In genomic region chr19:40286235-40286530, GRCh38 we compare ENCODE assay signal across 11 cellular contexts. TPM values are rescaled to one million over a fixed set of nuclear protein-coding genes. Genes with fewer than 3 reads are reported as not detected.
DNase-seq lines count a peak whose midpoint lies in the region; ATAC-seq, FAIRE-seq and TF ChIP-seq lines count a peak whose summit lies in the region.
"Had no signal": no experiment of that assay in that cellular context is flagged by ENCODE, and none has a peak within 500 bp of the region (broad histone marks: within the 10 kb centered on the region; RNA-seq: fewer than 3 reads in every experiment).

No MANE protein-coding gene starts in this region.

- peak overlapping the region; percentile 97 for H3K27ac Mint-ChIP-seq in T-helper 17 cell
- peak overlapping the region; percentile 97 for H3K27ac Mint-ChIP-seq in glutamatergic neuron (ENCODE audit: unreplicated experiment)
- peak overlapping the region; percentile 98 for H3K27ac Mint-ChIP-seq in stimulated activated effector memory CD8-positive, alpha-beta T cell treated with anti-CD3 and anti-CD28 coated beads, Interleukin-12 subunit alpha, Interleukin-12 subunit beta, amount 100 ng/mL, for 72 hours

- ATAC-seq in T-helper 17 cell (no peak), GM21529 (IDR thresholded peaks at IDR 0.05; ENCODE audit: unreplicated experiment) (no peak)
- no peak for ATAC-seq in stimulated activated effector memory CD8-positive, alpha-beta T cell treated with anti-CD3 and anti-CD28 coated beads, Interleukin-12 subunit alpha, Interleukin-12 subunit beta, amount 100 ng/mL, for 72 hours

- no peaks in the 10 kb centered on the region for H3K27me3 Mint-ChIP-seq in T-helper 17 cell
- H3K27me3 Mint-ChIP-seq in glutamatergic neuron (ENCODE audit: unreplicated experiment) = peaks cover 14% of the 10 kb centered on the region

- H3K9me3 ChIP-seq in T-helper 17 cell (ENCODE audit: control insufficient read depth, low read length, poor library complexity, severe bottlenecking) = no peaks in the 10 kb centered on the region

- H3K4me3 Mint-ChIP-seq in T-helper 17 cell (peak overlapping the region; percentile 78), glutamatergic neuron (ENCODE audit: unreplicated experiment) (peak overlapping the region; percentile 89)
- H3K4me3 Mint-ChIP-seq in stimulated activated effector memory CD8-positive, alpha-beta T cell treated with anti-CD3 and anti-CD28 coated beads, Interleukin-12 subunit alpha, Interleukin-12 subunit beta, amount 100 ng/mL, for 72 hours = peak overlapping the region; percentile 82

- H3K36me3 Mint-ChIP-seq in T-helper 17 cell (ENCODE audit: low read depth) (peaks cover 2% of the 10 kb centered on the region), glutamatergic neuron (ENCODE audit: unreplicated experiment) (no peaks in the 10 kb centered on the region)
- peaks cover 19% of the 10 kb centered on the region for H3K36me3 Mint-ChIP-seq in stimulated activated effector memory CD8-positive, alpha-beta T cell treated with anti-CD3 and anti-CD28 coated beads, Interleukin-12 subunit alpha, Interleukin-12 subunit beta, amount 100 ng/mL, for 72 hours

- H3K9me3 Mint-ChIP-seq in glutamatergic neuron (ENCODE audit: unreplicated experiment) = peaks cover 15% of the 10 kb centered on the region
- H3K9me3 Mint-ChIP-seq in stimulated activated effector memory CD8-positive, alpha-beta T cell treated with anti-CD3 and anti-CD28 coated beads, Interleukin-12 subunit alpha, Interleukin-12 subunit beta, amount 100 ng/mL, for 72 hours = no peaks in the 10 kb centered on the region

- DNase-seq in NCI-H82 (lab: John Stamatoyannopoulos, UW) = peak; percentile 64
- no peak for DNase-seq in NCI-H82 treated with DMSO at 0.1 percent for 48 hours (lab: John Stamatoyannopoulos, UW; ENCODE audit: unreplicated experiment)
- no peak for DNase-seq in T-helper 17 cell
- no peak for DNase-seq in glutamatergic neuron
- DNase-seq in stimulated activated effector memory CD8-positive, alpha-beta T cell treated with anti-CD3 and anti-CD28 coated beads, Interleukin-12 subunit alpha, Interleukin-12 subunit beta, amount 100 ng/mL, for 72 hours (ENCODE audit: low spot score in 2 of 2) = no peak
- no peak for DNase-seq in RCC 7860 (ENCODE audit: low spot score)
- DNase-seq in germinal center (ENCODE audit: low spot score) = no peak
- DNase-seq: 8988T had no signal

- TF ChIP-seq CTCF in glutamatergic neuron (IDR thresholded peaks at IDR 0.05; ENCODE audit: partially characterized antibody, unreplicated experiment) = no peak

- peaks cover 30% of the 10 kb centered on the region for H3K4me1 Mint-ChIP-seq in T-helper 17 cell
- H3K4me1 Mint-ChIP-seq in glutamatergic neuron (ENCODE audit: low read depth, unreplicated experiment) = peaks cover 21% of the 10 kb centered on the region
- H3K4me1 Mint-ChIP-seq in stimulated activated effector memory CD8-positive, alpha-beta T cell treated with anti-CD3 and anti-CD28 coated beads, Interleukin-12 subunit alpha, Interleukin-12 subunit beta, amount 100 ng/mL, for 72 hours = peaks cover 39% of the 10 kb centered on the region

- FAIRE-seq in RCC 7860 (lab: Jason Lieb, UNC) = no peak

RNA-seq across cellular contexts. Expression of gene AKT2, which starts 1.0 kb away (rescaled TPM):
- 100 to 1,000 TPM; 168 to 187 TPM for total RNA-seq in T-helper 17 cell
- 197 TPM for total RNA-seq in glutamatergic neuron (ENCODE audit: unreplicated experiment)

RNA-seq across cellular contexts. Expression of gene CCNP, which starts 59.7 kb away (rescaled TPM):
- 1 to 10 TPM in 1 of 2 donors, under 1 TPM in 1; 0.77 to 1.5 TPM for total RNA-seq in T-helper 17 cell
- total RNA-seq in glutamatergic neuron (ENCODE audit: unreplicated experiment) = 2.3 TPM
- total RNA-seq: mononuclear cell, RPMI7951 had no signal
